Comparison of ENCODE assay signal across 18 cellular contexts in genomic region chr1:59126361-59126760, GRCh38.
DNase-seq lines count a peak whose midpoint lies in the region; ATAC-seq, FAIRE-seq and TF ChIP-seq lines count a peak whose summit lies in the region.
"Had no signal": no experiment of that assay in that cellular context is flagged by ENCODE, and none has a peak within 500 bp of the region (broad histone marks: within the 10 kb centered on the region; RNA-seq: fewer than 3 reads in every experiment).

No MANE protein-coding gene starts in this region.

- POLR2A ChIA-PET in CD4-positive, alpha-beta memory T cell (lab: Charles Lee; ENCODE audit: partially characterized antibody) = no interaction called here

- H3K4me2 ChIP-seq in astrocyte (ENCODE audit: low read length) = peak overlapping the region; percentile 39
- H3K4me2 ChIP-seq: GM23338 had no signal

- DNase-seq in EH (ENCODE audit: low read depth) (peak; percentile 39), HCEC 1CT (peak; percentile 41), astrocyte (ENCODE audit: low read depth) (peak; percentile 18), fibroblast of the aortic adventitia (ENCODE audit: low read depth) (peak; percentile 28), C1 segment of cervical spinal cord (lab: John Stamatoyannopoulos, UW) (no peak)
- no peak for DNase-seq in CD4-positive, alpha-beta memory T cell
- DNase-seq: KBM-7; NCI-H1694 treated with DMSO at 0.1 percent for 48 hours; NCI-H510A; NCI-H748 treated with DMSO at 0.1 percent for 48 hours; NK-92 treated with Interleukin-12 subunit alpha and Interleukin-12 subunit beta, amount 100 ng/mL, for 24 hours; Peyer's patch had no signal

- H3K9ac ChIP-seq in astrocyte (ENCODE audit: low read length) = peak overlapping the region; percentile 6

- no peaks in the 10 kb centered on the region for H3K36me3 ChIP-seq in astrocyte (ENCODE audit: insufficient read depth, low read length)
- no peaks in the 10 kb centered on the region for H3K36me3 ChIP-seq in CD4-positive, alpha-beta memory T cell (ENCODE audit: insufficient read depth, low read length)
- H3K36me3 ChIP-seq: Peyer's patch had no signal

- no peaks in the 10 kb centered on the region for H4K20me1 ChIP-seq in astrocyte (ENCODE audit: insufficient read depth, low read length)

- peaks cover 5% of the 10 kb centered on the region for H3K9me3 Mint-ChIP-seq in astrocyte (ENCODE audit: unreplicated experiment)
- peaks cover 0 to 7% (median under 1%) of the 10 kb centered on the region in 8 donors for H3K9me3 Mint-ChIP-seq in CD4-positive, alpha-beta memory T cell

- no peaks in the 10 kb centered on the region for H3K27me3 ChIP-seq in astrocyte (ENCODE audit: insufficient read depth, low read length)
- H3K27me3 ChIP-seq in CD4-positive, alpha-beta memory T cell (ENCODE audit: insufficient read depth, low read length) = no peaks in the 10 kb centered on the region
- H3K27me3 ChIP-seq: Peyer's patch had no signal

- ATAC-seq in GM18511 (IDR thresholded peaks at IDR 0.05; ENCODE audit: unreplicated experiment) = no peak
- no peak for ATAC-seq in GM18498 (IDR thresholded peaks at IDR 0.05; ENCODE audit: unreplicated experiment)
- ATAC-seq: GM23338, HCT116 had no signal

- peaks cover 52% of the 10 kb centered on the region for H3K4me1 Mint-ChIP-seq in astrocyte (ENCODE audit: low read depth, unreplicated experiment)
- H3K4me1 Mint-ChIP-seq in CD4-positive, alpha-beta memory T cell = peaks cover 5 to 10% (median 7%) of the 10 kb centered on the region in 4 donors

- no peak overlapping the region for H3K4me3 ChIP-seq in astrocyte (ENCODE audit: insufficient read depth, low read depth, low read length)
- no peak overlapping the region for H3K4me3 ChIP-seq in fibroblast of the aortic adventitia (ENCODE audit: low read depth, low read length)
- no peak overlapping the region for H3K4me3 ChIP-seq in CD4-positive, alpha-beta memory T cell (ENCODE audit: low read length in 2 of 2)
- H3K4me3 ChIP-seq: GM23338, Peyer's patch had no signal

- no peaks in the 10 kb centered on the region for H3K9me3 ChIP-seq in astrocyte (ENCODE audit: insufficient read depth, low read depth, low read length)
- no peaks in the 10 kb centered on the region for H3K9me3 ChIP-seq in CD4-positive, alpha-beta memory T cell (ENCODE audit: control insufficient read depth in 1 of 2, low read length in 2 of 2)
- H3K9me3 ChIP-seq: Peyer's patch had no signal

- peak overlapping the region; percentile 14 for H3K27ac ChIP-seq in astrocyte (ENCODE audit: low read depth, low read length)
- H3K27ac ChIP-seq in CD4-positive, alpha-beta memory T cell (ENCODE audit: low read depth, low read length) = no peak overlapping the region
- H3K27ac ChIP-seq: Peyer's patch had no signal

- CTCF ChIA-PET in CD4-positive, alpha-beta memory T cell (lab: Charles Lee; ENCODE audit: partially characterized antibody) = no interaction called here

- no peak for FAIRE-seq in astrocyte (lab: Jason Lieb, UNC)
- FAIRE-seq: A204.1, D721Med had no signal

- TF ChIP-seq CTCF in astrocyte (IDR thresholded peaks at IDR 0.05; ENCODE audit: insufficient read depth, low read depth, low read length) (no peak), fibroblast of the aortic adventitia (IDR thresholded peaks at IDR 0.05; ENCODE audit: insufficient read depth, low read length) (no peak)

- peak overlapping the region; percentile 77 for H3K27ac Mint-ChIP-seq in astrocyte (ENCODE audit: unreplicated experiment)
- H3K27ac Mint-ChIP-seq in CD4-positive, alpha-beta memory T cell = no peak overlapping the region
- H3K27ac Mint-ChIP-seq: GM23338 had no signal

- H3K4me1 ChIP-seq in astrocyte (ENCODE audit: insufficient read depth, low read length) = peaks cover 45% of the 10 kb centered on the region
- H3K4me1 ChIP-seq in CD4-positive, alpha-beta memory T cell (ENCODE audit: insufficient read depth, low read length) = peaks cover 16% of the 10 kb centered on the region
- H3K4me1 ChIP-seq: Peyer's patch had no signal

- intact Hi-C loops in CD4-positive, alpha-beta memory T cell (cut with micrococcal nuclease) = no loop called here

- no peaks in the 10 kb centered on the region for H3K27me3 Mint-ChIP-seq in astrocyte (ENCODE audit: low read depth, unreplicated experiment)
- peaks cover 0 to 9% of the 10 kb centered on the region in 2 donors for H3K27me3 Mint-ChIP-seq in CD4-positive, alpha-beta memory T cell

- no peak overlapping the region for H2AFZ ChIP-seq in astrocyte (ENCODE audit: low read depth, low read length)
- H2AFZ ChIP-seq: GM23338 had no signal

- no peaks in the 10 kb centered on the region for H3K36me3 Mint-ChIP-seq in astrocyte (ENCODE audit: low read depth, unreplicated experiment)
- H3K36me3 Mint-ChIP-seq in CD4-positive, alpha-beta memory T cell = no peaks in the 10 kb centered on the region

- H3K79me2 ChIP-seq in astrocyte (ENCODE audit: insufficient read depth, low read length) = no peaks in the 10 kb centered on the region

- no peak overlapping the region for H3K4me3 Mint-ChIP-seq in astrocyte (ENCODE audit: unreplicated experiment)
- no peak overlapping the region for H3K4me3 Mint-ChIP-seq in CD4-positive, alpha-beta memory T cell
- H3K4me3 Mint-ChIP-seq: GM23338 had no signal

Comparison
In these comparisons a context has a peak if more than half of its experiments do, and no peak if none do; other contexts are left out.
1. DNase-seq: peak in EH (single experiment), HCEC 1CT (single experiment), astrocyte (single experiment) and fibroblast of the aortic adventitia (single experiment); none in CD4-positive, alpha-beta memory T cell (0 of 5) and C1 segment of cervical spinal cord (0 of 14).